ENCODE assay signal across 8 cellular contexts in genomic region chr17:36089888-36090836, GRCh38. TPM values are rescaled to one million over a fixed set of nuclear protein-coding genes. Genes with fewer than 3 reads are reported as not detected.
DNase-seq lines count a peak whose midpoint lies in the region; ATAC-seq and TF ChIP-seq lines count a peak whose summit lies in the region.

CCL3 (minus strand) TSS chr17:36090143; CDS start chr17:36090058, 85 bp downstream.

- H3K4me1 ChIP-seq in right cardiac atrium (ENCODE audit: control insufficient read depth, insufficient read depth, low read length) = no peaks in the 10 kb centered on the region
- H3K4me1 ChIP-seq in upper lobe of right lung = no peaks in the 10 kb centered on the region

- no peak within 1 kb of the TSS for H3K27ac Mint-ChIP-seq in endothelial cell (ENCODE audit: unreplicated experiment)

- H3K9me3 Mint-ChIP-seq in endothelial cell (ENCODE audit: unreplicated experiment) = no peaks in the 10 kb centered on the region

- H3K36me3 Mint-ChIP-seq in endothelial cell (ENCODE audit: low read depth, unreplicated experiment) = no peaks in the 10 kb centered on the region

- H3K4me1 Mint-ChIP-seq in endothelial cell (ENCODE audit: unreplicated experiment) = peaks cover 7% of the 10 kb centered on the region

- 73% methylated on average over 9 of the region's 9 CpGs for WGBS in right cardiac atrium

- intact Hi-C loops in right cardiac atrium (cut with DNase I) (no loop called here), upper lobe of right lung (cut with DNase I) (no loop called here)

- H3K27me3 ChIP-seq in right cardiac atrium (ENCODE audit: control insufficient read depth, insufficient read depth) (no peaks in the 10 kb centered on the region), upper lobe of right lung (no peaks in the 10 kb centered on the region)

- peak; percentile 67 for ATAC-seq in GM18909 (IDR thresholded peaks at IDR 0.05; ENCODE audit: poor library complexity, unreplicated experiment)
- ATAC-seq in HG02610 (IDR thresholded peaks at IDR 0.05; ENCODE audit: unreplicated experiment) = peak; percentile 62
- peak; percentile 36 to 45 for ATAC-seq in right cardiac atrium
- ATAC-seq in upper lobe of right lung = peak; percentile 62

- H3K36me3 ChIP-seq in upper lobe of right lung = no peaks in the 10 kb centered on the region

- H3K9me3 ChIP-seq in right cardiac atrium (ENCODE audit: control insufficient read depth, low read length) (no peaks in the 10 kb centered on the region), upper lobe of right lung (no peaks in the 10 kb centered on the region)

- H3K4me3 ChIP-seq in right cardiac atrium (ENCODE audit: low read length) = no peak within 1 kb of the TSS
- no peak within 1 kb of the TSS for H3K4me3 ChIP-seq in upper lobe of right lung

- H3K27ac ChIP-seq in right cardiac atrium (ENCODE audit: low read length) (no peak within 1 kb of the TSS), upper lobe of right lung (no peak within 1 kb of the TSS)

- H3K4me3 Mint-ChIP-seq in endothelial cell (ENCODE audit: unreplicated experiment) = no peak within 1 kb of the TSS

- peaks cover 1% of the 10 kb centered on the region for H3K27me3 Mint-ChIP-seq in endothelial cell (ENCODE audit: unreplicated experiment)

- DNase-seq in NOMO-1 (lab: John Stamatoyannopoulos, UW; ENCODE audit: unreplicated experiment in 2 of 2) = peak; percentile 72 to 96
- peak in 1 of 3 donors; percentile 41 for DNase-seq in right cardiac atrium
- DNase-seq in upper lobe of right lung = no peak
- DNase-seq in activated effector memory CD4-positive, alpha-beta T cell treated with Interleukin-2 at 50 U/mL for 16 hours = no peak
- DNase-seq in activated CD4-positive, CD25-positive, alpha-beta regulatory T cell (lab: John Stamatoyannopoulos, UW) = no peak
- no peak for DNase-seq in endothelial cell (ENCODE audit: low spot score)

- TF ChIP-seq CTCF in upper lobe of right lung (IDR thresholded peaks at IDR 0.05) (no peak), endothelial cell (IDR thresholded peaks at IDR 0.05; ENCODE audit: unreplicated experiment) (no peak)

RNA-seq across cellular contexts. Expression of gene CCL3, which starts in this region (rescaled TPM):
- total RNA-seq in right cardiac atrium = 1 to 10 TPM in 3 of 4 donors, under 1 TPM in 1; 0.38 to 2.3 (median 1.3) TPM
- polyA plus RNA-seq in right cardiac atrium = 0.66 TPM
- total RNA-seq in upper lobe of right lung = 9.9 TPM
- total RNA-seq in endothelial cell (ENCODE audit: unreplicated experiment) = not detected

Comparison
In these comparisons a context has a peak if more than half of its experiments do, and no peak if none do; other contexts are left out.
1. DNase-seq: peak in NOMO-1 (2 of 2); none in upper lobe of right lung (single experiment), activated effector memory CD4-positive, alpha-beta T cell treated with Interleukin-2 at 50 U/mL for 16 hours (single experiment), activated CD4-positive, CD25-positive, alpha-beta regulatory T cell (0 of 4) and endothelial cell (single experiment).
2. Peak in every context shown above with its lines, with median percentiles within 50 percentile points of each other: ATAC-seq.